12 cellular contexts compared by ENCODE assay signal in the genomic region with DNA sequence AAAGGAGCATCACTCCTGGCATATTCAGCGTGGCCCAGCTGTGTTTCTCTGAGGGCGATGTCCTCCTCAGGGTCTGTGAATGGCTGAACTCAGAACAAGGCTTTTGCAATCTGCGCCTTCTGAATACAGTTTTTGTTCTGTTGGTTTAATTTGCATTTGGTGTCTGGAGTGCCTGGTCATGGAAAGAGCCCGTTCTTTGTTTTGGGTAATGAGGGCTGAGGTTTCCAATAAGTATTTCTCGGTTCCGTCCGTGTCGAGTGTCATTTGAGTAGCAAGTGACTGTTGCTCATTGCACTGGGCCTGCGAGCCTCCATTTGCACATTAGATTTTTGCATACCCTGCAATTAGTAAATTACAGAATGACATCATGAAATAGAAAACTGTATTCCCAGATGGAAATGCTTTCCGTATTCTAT. TPM values are rescaled to one million over a fixed set of nuclear protein-coding genes. Genes with fewer than 3 reads are reported as not detected.
DNase-seq lines count a peak whose midpoint lies in the region; ATAC-seq and TF ChIP-seq lines count a peak whose summit lies in the region.
"Had no signal": no experiment of that assay in that cellular context is flagged by ENCODE, and none has a peak within 500 bp of the region (broad histone marks: within the 10 kb centered on the region; RNA-seq: fewer than 3 reads in every experiment).

No MANE protein-coding gene starts in this region.

- peak; percentile 52 for TF ChIP-seq POLR2A in GM19099 (IDR thresholded peaks at IDR 0.05; ENCODE audit: extremely low read depth, insufficient read length, low read depth)

- intact Hi-C loops in sciatic nerve (cut with DNase I) = no loop called here

- peak overlapping the region; percentile 32 for H3K27ac ChIP-seq in caudate nucleus (ENCODE audit: low read depth, low read length)
- H3K27ac ChIP-seq: vagina had no signal

- peak; percentile 69 for ATAC-seq in HG03135 (IDR thresholded peaks at IDR 0.05; ENCODE audit: unreplicated experiment)
- ATAC-seq in sciatic nerve = peak; percentile 89
- ATAC-seq in HG03469 (IDR thresholded peaks at IDR 0.05; ENCODE audit: unreplicated experiment) = no peak
- no peak for ATAC-seq in GM19452 (IDR thresholded peaks at IDR 0.05; ENCODE audit: unreplicated experiment)

- DNase-seq in caudate nucleus (lab: John Stamatoyannopoulos, UW) (peak in 56 of 61 donors; percentile 12 to 93 (median 64)), sciatic nerve (ENCODE audit: low spot score) (no peak), NCI-H1092 (lab: John Stamatoyannopoulos, UW) (no peak), DMS53 (lab: John Stamatoyannopoulos, UW) (no peak)
- DNase-seq: erythroblast, MG63, SIG-M5 had no signal

RNA-seq across cellular contexts. Expression of gene NEDD4L, which starts 57.3 kb away (rescaled TPM):
- 30.9 TPM for total RNA-seq in sciatic nerve

Comparison
In these comparisons a context has a peak if more than half of its experiments do, and no peak if none do; other contexts are left out.
1. ATAC-seq: peak in HG03135 (single experiment) and sciatic nerve (single experiment); none in HG03469 (single experiment) and GM19452 (single experiment).
2. DNase-seq: peak in caudate nucleus (56 of 61); none in sciatic nerve (single experiment), NCI-H1092 (single experiment) and DMS53 (single experiment).